Comparison of ENCODE assay signal across 1 cellular context in the genomic region with DNA sequence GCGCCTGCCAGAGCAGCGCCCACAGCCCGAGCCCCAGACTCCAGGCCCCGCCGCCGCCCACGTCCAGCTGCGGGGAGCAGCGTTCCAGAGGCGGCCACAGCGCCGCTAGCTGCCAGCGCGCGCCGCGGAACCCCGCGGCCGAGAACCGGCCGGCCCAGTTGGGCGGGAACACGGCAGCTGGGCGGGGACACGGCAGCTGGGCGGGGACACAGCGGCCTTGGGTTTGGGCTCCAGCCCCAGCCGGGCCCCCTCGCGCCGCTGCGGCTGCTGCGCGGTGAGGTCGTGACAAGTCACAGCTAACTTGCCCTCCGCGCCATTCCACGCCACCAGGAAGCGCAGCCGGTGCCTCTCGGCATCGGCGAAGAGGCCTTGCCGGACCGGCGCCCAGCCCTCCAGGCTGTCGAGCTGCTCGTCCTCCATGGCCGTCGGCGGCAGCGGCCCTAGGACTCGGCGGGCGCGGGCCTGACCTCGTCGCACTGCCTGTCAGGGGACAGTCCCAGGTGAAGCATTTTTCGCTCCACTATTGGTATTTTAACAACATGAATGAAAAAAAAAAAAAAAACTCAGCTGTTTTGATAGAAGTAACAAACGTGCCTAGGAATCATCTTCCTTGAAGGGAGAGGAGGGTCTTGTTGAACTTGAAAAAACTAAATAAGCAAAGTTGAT.
A peak's percentile ranks its signal among the peaks of the same experiment; 100 is the strongest.
TF ChIP-seq lines count a peak whose summit lies in the region.
"Not testable (repeated sequence)": the region's sequence is repeated elsewhere in the genome, so short reads cannot be mapped to it uniquely, and the experiment has no call there.

No MANE protein-coding gene starts in this region.

TF ChIP-seq in HepG2, 621 proteins besides CTCF, POLR2A, EP300 and RAD21 (continued from another document):
- TF ChIP-seq, protein P1, sequence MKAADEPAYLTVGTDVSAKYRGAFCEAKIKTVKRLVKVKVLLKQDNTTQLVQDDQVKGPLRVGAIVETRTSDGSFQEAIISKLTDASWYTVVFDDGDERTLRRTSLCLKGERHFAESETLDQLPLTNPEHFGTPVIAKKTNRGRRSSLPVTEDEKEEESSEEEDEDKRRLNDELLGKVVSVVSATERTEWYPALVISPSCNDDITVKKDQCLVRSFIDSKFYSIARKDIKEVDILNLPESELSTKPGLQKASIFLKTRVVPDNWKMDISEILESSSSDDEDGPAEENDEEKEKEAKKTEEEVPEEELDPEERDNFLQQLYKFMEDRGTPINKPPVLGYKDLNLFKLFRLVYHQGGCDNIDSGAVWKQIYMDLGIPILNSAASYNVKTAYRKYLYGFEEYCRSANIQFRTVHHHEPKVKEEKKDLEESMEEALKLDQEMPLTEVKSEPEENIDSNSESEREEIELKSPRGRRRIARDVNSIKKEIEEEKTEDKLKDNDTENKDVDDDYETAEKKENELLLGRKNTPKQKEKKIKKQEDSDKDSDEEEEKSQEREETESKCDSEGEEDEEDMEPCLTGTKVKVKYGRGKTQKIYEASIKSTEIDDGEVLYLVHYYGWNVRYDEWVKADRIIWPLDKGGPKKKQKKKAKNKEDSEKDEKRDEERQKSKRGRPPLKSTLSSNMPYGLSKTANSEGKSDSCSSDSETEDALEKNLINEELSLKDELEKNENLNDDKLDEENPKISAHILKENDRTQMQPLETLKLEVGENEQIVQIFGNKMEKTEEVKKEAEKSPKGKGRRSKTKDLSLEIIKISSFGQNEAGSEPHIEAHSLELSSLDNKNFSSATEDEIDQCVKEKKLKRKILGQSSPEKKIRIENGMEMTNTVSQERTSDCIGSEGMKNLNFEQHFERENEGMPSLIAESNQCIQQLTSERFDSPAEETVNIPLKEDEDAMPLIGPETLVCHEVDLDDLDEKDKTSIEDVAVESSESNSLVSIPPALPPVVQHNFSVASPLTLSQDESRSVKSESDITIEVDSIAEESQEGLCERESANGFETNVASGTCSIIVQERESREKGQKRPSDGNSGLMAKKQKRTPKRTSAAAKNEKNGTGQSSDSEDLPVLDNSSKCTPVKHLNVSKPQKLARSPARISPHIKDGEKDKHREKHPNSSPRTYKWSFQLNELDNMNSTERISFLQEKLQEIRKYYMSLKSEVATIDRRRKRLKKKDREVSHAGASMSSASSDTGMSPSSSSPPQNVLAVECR (CRISPR knock-in tag; IDR thresholded peaks at IDR 0.05; ENCODE audit: borderline replicate concordance), result peak; percentile 37; the same call in 1 of the 2 replicates
- TF ChIP-seq KDM2A (CRISPR knock-in tag; IDR thresholded peaks at IDR 0.05; ENCODE audit: borderline replicate concordance, low read depth) (peak; percentile 48; the same call in 1 of the 2 replicates), ZNF777 (CRISPR knock-in tag; IDR thresholded peaks at IDR 0.05) (peak; percentile 74), ZMYM4 (CRISPR knock-in tag; IDR thresholded peaks at IDR 0.05) (peak; percentile 38; the same call in 1 of the 2 replicates), SKI (IDR thresholded peaks at IDR 0.05; ENCODE audit: partially characterized antibody) (peak; percentile 25), ZMYM2 (CRISPR knock-in tag; IDR thresholded peaks at IDR 0.05) (0 out of 2 replicates have a peak, but pooled peaks have one; percentile 55), GABPB1 (CRISPR knock-in tag; IDR thresholded peaks at IDR 0.05) (peak; percentile 52; the same call in 1 of the 2 replicates), SALL1 (CRISPR knock-in tag; IDR thresholded peaks at IDR 0.05) (0 out of 2 replicates have a peak, but pooled peaks have one; percentile 26), HDAC1 (CRISPR knock-in tag; IDR thresholded peaks at IDR 0.05) (0 out of 2 replicates have a peak, but pooled peaks have one; percentile 25), YEATS4 (CRISPR knock-in tag; IDR thresholded peaks at IDR 0.05; ENCODE audit: borderline replicate concordance) (peak; percentile 45; the same call in 1 of the 2 replicates), UBTF (CRISPR knock-in tag; IDR thresholded peaks at IDR 0.05) (peak; percentile 66; the same call in 1 of the 2 replicates), KMT2A (CRISPR knock-in tag; IDR thresholded peaks at IDR 0.05) (0 out of 2 replicates have a peak, but pooled peaks have one; percentile 36), SP1 (CRISPR knock-in tag; IDR thresholded peaks at IDR 0.05) (0 out of 2 replicates have a peak, but pooled peaks have one; percentile 53), SAP130 (CRISPR knock-in tag; IDR thresholded peaks at IDR 0.05; ENCODE audit: low read depth) (peak; percentile 54), ZNF687 (CRISPR knock-in tag; IDR thresholded peaks at IDR 0.05) (peak; percentile 52), HOXA3 (CRISPR knock-in tag; IDR thresholded peaks at IDR 0.05) (peak; percentile 45; the same call in 1 of the 2 replicates), PHF8 (CRISPR knock-in tag; IDR thresholded peaks at IDR 0.05) (peak; percentile 67), ZFY (CRISPR knock-in tag; IDR thresholded peaks at IDR 0.05) (peak; percentile 68), POGZ (CRISPR knock-in tag; IDR thresholded peaks at IDR 0.05) (peak; percentile 36; the same call in 1 of the 2 replicates), ZFX (CRISPR knock-in tag; IDR thresholded peaks at IDR 0.05; ENCODE audit: low read depth) (peak; percentile 55)
- TF ChIP-seq SP1 (IDR thresholded peaks at IDR 0.05), result not testable (repeated sequence)
- TF ChIP-seq, protein P2, sequence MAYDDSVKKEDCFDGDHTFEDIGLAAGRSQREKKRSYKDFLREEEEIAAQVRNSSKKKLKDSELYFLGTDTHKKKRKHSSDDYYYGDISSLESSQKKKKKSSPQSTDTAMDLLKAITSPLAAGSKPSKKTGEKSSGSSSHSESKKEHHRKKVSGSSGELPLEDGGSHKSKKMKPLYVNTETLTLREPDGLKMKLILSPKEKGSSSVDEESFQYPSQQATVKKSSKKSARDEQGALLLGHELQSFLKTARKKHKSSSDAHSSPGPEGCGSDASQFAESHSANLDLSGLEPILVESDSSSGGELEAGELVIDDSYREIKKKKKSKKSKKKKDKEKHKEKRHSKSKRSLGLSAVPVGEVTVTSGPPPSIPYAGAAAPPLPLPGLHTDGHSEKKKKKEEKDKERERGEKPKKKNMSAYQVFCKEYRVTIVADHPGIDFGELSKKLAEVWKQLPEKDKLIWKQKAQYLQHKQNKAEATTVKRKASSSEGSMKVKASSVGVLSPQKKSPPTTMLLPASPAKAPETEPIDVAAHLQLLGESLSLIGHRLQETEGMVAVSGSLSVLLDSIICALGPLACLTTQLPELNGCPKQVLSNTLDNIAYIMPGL (CRISPR knock-in tag; IDR thresholded peaks at IDR 0.05; ENCODE audit: borderline replicate concordance in 1 of 2, low read depth in 1 of 2), result 0 out of 4 replicates have a peak, but pooled peaks of 1 of the 2 experiments have one; percentile 41
- TF ChIP-seq, protein P3, sequence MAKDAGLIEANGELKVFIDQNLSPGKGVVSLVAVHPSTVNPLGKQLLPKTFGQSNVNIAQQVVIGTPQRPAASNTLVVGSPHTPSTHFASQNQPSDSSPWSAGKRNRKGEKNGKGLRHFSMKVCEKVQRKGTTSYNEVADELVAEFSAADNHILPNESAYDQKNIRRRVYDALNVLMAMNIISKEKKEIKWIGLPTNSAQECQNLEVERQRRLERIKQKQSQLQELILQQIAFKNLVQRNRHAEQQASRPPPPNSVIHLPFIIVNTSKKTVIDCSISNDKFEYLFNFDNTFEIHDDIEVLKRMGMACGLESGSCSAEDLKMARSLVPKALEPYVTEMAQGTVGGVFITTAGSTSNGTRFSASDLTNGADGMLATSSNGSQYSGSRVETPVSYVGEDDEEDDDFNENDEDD (CRISPR knock-in tag; IDR thresholded peaks at IDR 0.05; ENCODE audit: borderline replicate concordance), result peak; percentile 42; the same call in 1 of the 2 replicates
- TF ChIP-seq, protein P4, sequence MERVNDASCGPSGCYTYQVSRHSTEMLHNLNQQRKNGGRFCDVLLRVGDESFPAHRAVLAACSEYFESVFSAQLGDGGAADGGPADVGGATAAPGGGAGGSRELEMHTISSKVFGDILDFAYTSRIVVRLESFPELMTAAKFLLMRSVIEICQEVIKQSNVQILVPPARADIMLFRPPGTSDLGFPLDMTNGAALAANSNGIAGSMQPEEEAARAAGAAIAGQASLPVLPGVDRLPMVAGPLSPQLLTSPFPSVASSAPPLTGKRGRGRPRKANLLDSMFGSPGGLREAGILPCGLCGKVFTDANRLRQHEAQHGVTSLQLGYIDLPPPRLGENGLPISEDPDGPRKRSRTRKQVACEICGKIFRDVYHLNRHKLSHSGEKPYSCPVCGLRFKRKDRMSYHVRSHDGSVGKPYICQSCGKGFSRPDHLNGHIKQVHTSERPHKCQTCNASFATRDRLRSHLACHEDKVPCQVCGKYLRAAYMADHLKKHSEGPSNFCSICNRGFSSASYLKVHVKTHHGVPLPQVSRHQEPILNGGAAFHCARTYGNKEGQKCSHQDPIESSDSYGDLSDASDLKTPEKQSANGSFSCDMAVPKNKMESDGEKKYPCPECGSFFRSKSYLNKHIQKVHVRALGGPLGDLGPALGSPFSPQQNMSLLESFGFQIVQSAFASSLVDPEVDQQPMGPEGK (CRISPR knock-in tag; IDR thresholded peaks at IDR 0.05), result 0 out of 2 replicates have a peak, but pooled peaks have one; percentile 26
